ENCODE assay signal across 25 cellular contexts in genomic region chr5:140249536-140249935, GRCh38. TPM values are rescaled to one million over a fixed set of nuclear protein-coding genes. Genes with fewer than 3 reads are reported as not detected.
DNase-seq lines count a peak whose midpoint lies in the region; ATAC-seq, FAIRE-seq and TF ChIP-seq lines count a peak whose summit lies in the region.
"Had no signal": no experiment of that assay in that cellular context is flagged by ENCODE, and none has a peak within 500 bp of the region (broad histone marks: within the 10 kb centered on the region; RNA-seq: fewer than 3 reads in every experiment).

No MANE protein-coding gene starts in this region.

- H3K36me3 ChIP-seq in astrocyte (ENCODE audit: insufficient read depth, low read length): no peaks in the 10 kb centered on the region

- H3K4me1 Mint-ChIP-seq in stimulated activated naive CD8-positive, alpha-beta T cell treated with anti-CD3 and anti-CD28 coated beads, Interleukin-15, Interleukin-2, amounts not matched to agents 100 ng/mL and 50 ng/mL, for 24 hours (ENCODE audit: low read depth): peaks cover 46% of the 10 kb centered on the region
- peaks cover 54% of the 10 kb centered on the region for H3K4me1 Mint-ChIP-seq in stimulated activated naive CD8-positive, alpha-beta T cell treated with anti-CD3 and anti-CD28 coated beads, Interleukin-15, amount 100 ng/mL, for 72 hours
- peaks cover 63% of the 10 kb centered on the region for H3K4me1 Mint-ChIP-seq in astrocyte (ENCODE audit: low read depth, unreplicated experiment)

- H3K79me2 ChIP-seq in astrocyte (ENCODE audit: insufficient read depth, low read length): peaks cover 60% of the 10 kb centered on the region

- H4K20me1 ChIP-seq in astrocyte (ENCODE audit: insufficient read depth, low read length): peaks cover 3% of the 10 kb centered on the region

- peaks cover 24% of the 10 kb centered on the region for H3K36me3 Mint-ChIP-seq in stimulated activated naive CD8-positive, alpha-beta T cell treated with anti-CD3 and anti-CD28 coated beads, Interleukin-15, Interleukin-2, amounts not matched to agents 100 ng/mL and 50 ng/mL, for 24 hours (ENCODE audit: low read depth)
- H3K36me3 Mint-ChIP-seq in astrocyte (ENCODE audit: low read depth, unreplicated experiment): peaks cover 18% of the 10 kb centered on the region

- no peak for TF ChIP-seq CTCF in astrocyte (IDR thresholded peaks at IDR 0.05; ENCODE audit: insufficient read depth, low read depth, low read length)

- no peak overlapping the region for H3K4me3 ChIP-seq in astrocyte (ENCODE audit: insufficient read depth, low read depth, low read length)
- H3K4me3 ChIP-seq: gastroesophageal sphincter, K562, left ventricle myocardium inferior, pancreas, tibial nerve had no signal

- no peaks in the 10 kb centered on the region for H3K27me3 ChIP-seq in astrocyte (ENCODE audit: insufficient read depth, low read length)
- H3K27me3 ChIP-seq: gastroesophageal sphincter, pancreas, tibial nerve had no signal

- no peak overlapping the region for H2AFZ ChIP-seq in astrocyte (ENCODE audit: low read depth, low read length)

- H3K4me2 ChIP-seq in astrocyte (ENCODE audit: low read length): no peak overlapping the region

- H3K9ac ChIP-seq in astrocyte (ENCODE audit: low read length): no peak overlapping the region

- peaks cover 60% of the 10 kb centered on the region for H3K4me1 ChIP-seq in astrocyte (ENCODE audit: insufficient read depth, low read length)

- peak overlapping the region; percentile 3 for H3K27ac Mint-ChIP-seq in stimulated activated naive CD8-positive, alpha-beta T cell treated with anti-CD3 and anti-CD28 coated beads, Interleukin-15, Interleukin-2, amounts not matched to agents 100 ng/mL and 50 ng/mL, for 24 hours
- H3K27ac Mint-ChIP-seq in stimulated activated naive CD8-positive, alpha-beta T cell treated with anti-CD3 and anti-CD28 coated beads, Interleukin-15, amount 100 ng/mL, for 72 hours: no peak overlapping the region
- peak overlapping the region; percentile 65 for H3K27ac Mint-ChIP-seq in astrocyte (ENCODE audit: unreplicated experiment)
- H3K27ac Mint-ChIP-seq: CD8-positive, alpha-beta T cell; mesothelial cell of epicardium; nephron had no signal

- no peaks in the 10 kb centered on the region for H3K9me3 Mint-ChIP-seq in stimulated activated naive CD8-positive, alpha-beta T cell treated with anti-CD3 and anti-CD28 coated beads, Interleukin-15, Interleukin-2, amounts not matched to agents 100 ng/mL and 50 ng/mL, for 24 hours
- no peaks in the 10 kb centered on the region for H3K9me3 Mint-ChIP-seq in stimulated activated naive CD8-positive, alpha-beta T cell treated with anti-CD3 and anti-CD28 coated beads, Interleukin-15, amount 100 ng/mL, for 72 hours
- H3K9me3 Mint-ChIP-seq in astrocyte (ENCODE audit: unreplicated experiment): no peaks in the 10 kb centered on the region
- H3K9me3 Mint-ChIP-seq: CD8-positive, alpha-beta T cell; mesothelial cell of epicardium; nephron had no signal

- no peaks in the 10 kb centered on the region for H3K9me3 ChIP-seq in astrocyte (ENCODE audit: insufficient read depth, low read depth, low read length)
- H3K9me3 ChIP-seq: gastroesophageal sphincter, left ventricle myocardium inferior, pancreas, tibial nerve had no signal

- no peak overlapping the region for H3K4me3 Mint-ChIP-seq in stimulated activated naive CD8-positive, alpha-beta T cell treated with anti-CD3 and anti-CD28 coated beads, Interleukin-15, Interleukin-2, amounts not matched to agents 100 ng/mL and 50 ng/mL, for 24 hours
- H3K4me3 Mint-ChIP-seq in stimulated activated naive CD8-positive, alpha-beta T cell treated with anti-CD3 and anti-CD28 coated beads, Interleukin-15, amount 100 ng/mL, for 72 hours: no peak overlapping the region
- H3K4me3 Mint-ChIP-seq in astrocyte (ENCODE audit: unreplicated experiment): no peak overlapping the region
- H3K4me3 Mint-ChIP-seq: CD8-positive, alpha-beta T cell; mesothelial cell of epicardium; nephron had no signal

- ATAC-seq in stimulated activated naive CD8-positive, alpha-beta T cell treated with anti-CD3 and anti-CD28 coated beads, Interleukin-15, amount 100 ng/mL, for 72 hours: no peak
- ATAC-seq: CD8-positive, alpha-beta T cell; gastroesophageal sphincter; K562; Panc1; pancreas had no signal

- no peak overlapping the region for H3K27ac ChIP-seq in astrocyte (ENCODE audit: low read depth, low read length)
- H3K27ac ChIP-seq: gastroesophageal sphincter, left ventricle myocardium inferior, pancreas had no signal

- no peak for FAIRE-seq in astrocyte (lab: Jason Lieb, UNC)
- FAIRE-seq: K562, pancreas had no signal

- no peaks in the 10 kb centered on the region for H3K27me3 Mint-ChIP-seq in stimulated activated naive CD8-positive, alpha-beta T cell treated with anti-CD3 and anti-CD28 coated beads, Interleukin-15, Interleukin-2, amounts not matched to agents 100 ng/mL and 50 ng/mL, for 24 hours
- no peaks in the 10 kb centered on the region for H3K27me3 Mint-ChIP-seq in stimulated activated naive CD8-positive, alpha-beta T cell treated with anti-CD3 and anti-CD28 coated beads, Interleukin-15, amount 100 ng/mL, for 72 hours
- no peaks in the 10 kb centered on the region for H3K27me3 Mint-ChIP-seq in astrocyte (ENCODE audit: low read depth, unreplicated experiment)

- DNase-seq in stimulated activated naive CD8-positive, alpha-beta T cell treated with anti-CD3 and anti-CD28 coated beads, Interleukin-15, amount 100 ng/mL, for 72 hours: no peak
- DNase-seq in NAMALWA (ENCODE audit: low spot score) (peak; percentile 34), astrocyte (ENCODE audit: low read depth) (no peak), H4 (ENCODE audit: low spot score) (no peak), NCI-H2196 treated with DMSO at 0.1 percent for 48 hours (lab: John Stamatoyannopoulos, UW; ENCODE audit: unreplicated experiment) (no peak), iPS-NIHi11 (ENCODE audit: low spot score) (no peak)
- DNase-seq: activated gamma-delta T cell treated with Interleukin-2 at 50 U/mL for 16 hours; amygdala; CD8-positive, alpha-beta T cell; DMS 273 treated with DMSO at 0.1 percent for 48 hours; GOT3; hippocampal formation; left ventricle myocardium inferior; NCI-H1417; NCI-H2081 treated with DMSO at 0.1 percent for 48 hours; pancreas; right cardiac atrium; stimulated activated CD4-positive, alpha-beta T cell treated with anti-CD3 and anti-CD28 coated beads, Interleukin-4, amount 100 ng/mL, for 4 hours had no signal

RNA-seq across cellular contexts. Expression of gene PFDN1, which starts 53.4 kb away (rescaled TPM):
- 199 and 202 TPM in 2 replicates for total RNA-seq in astrocyte
- 58.8 and 77.4 TPM in 2 replicates for total RNA-seq in H4 (2014; rRNA removed; shearing (Covaris generic))

Comparison
In these comparisons a context has a peak if more than half of its experiments do, and no peak if none do; other contexts are left out.
1. H3K27ac Mint-ChIP-seq: peak in stimulated activated naive CD8-positive, alpha-beta T cell treated with anti-CD3 and anti-CD28 coated beads, Interleukin-15, Interleukin-2, amounts not matched to agents 100 ng/mL and 50 ng/mL, for 24 hours (single experiment) and astrocyte (single experiment); none in stimulated activated naive CD8-positive, alpha-beta T cell treated with anti-CD3 and anti-CD28 coated beads, Interleukin-15, amount 100 ng/mL, for 72 hours (0 of 2).